ENCODE assay signal across 17 cellular contexts in the genomic region with DNA sequence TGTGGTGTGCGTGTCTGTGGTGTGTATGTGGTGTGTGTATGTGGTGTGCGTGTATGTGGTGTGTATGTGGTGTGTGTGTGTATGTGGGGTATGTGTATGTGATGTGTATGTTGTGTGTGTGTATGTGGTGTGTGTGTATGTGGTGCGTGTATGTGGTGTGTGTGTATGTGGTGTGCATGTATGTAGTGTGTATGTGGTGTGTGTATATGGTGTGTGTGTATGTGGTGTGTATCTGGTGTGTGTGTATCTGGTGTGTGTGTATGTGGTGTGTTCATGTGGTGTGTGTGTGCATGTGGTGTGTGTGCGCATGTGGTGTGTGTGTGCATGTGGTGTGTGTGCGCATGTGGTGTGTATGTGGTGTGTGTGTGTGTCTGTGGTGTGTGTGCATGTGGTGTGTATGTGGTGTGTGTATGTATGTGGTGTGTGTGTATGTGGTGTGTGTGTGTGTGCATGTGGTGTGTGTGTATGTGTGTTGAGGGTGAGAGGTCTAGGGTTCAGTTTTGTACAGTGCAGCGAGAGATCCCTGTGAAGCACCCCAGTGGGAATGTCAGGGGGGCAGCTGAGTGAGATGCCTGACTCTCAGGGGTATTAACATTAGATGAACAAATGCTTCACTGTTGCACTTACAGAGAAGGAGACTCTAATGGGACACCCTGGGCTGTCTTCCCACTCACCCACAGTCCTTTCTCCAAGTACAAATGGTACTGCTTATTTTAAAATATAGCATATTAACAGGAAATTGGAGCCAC.
DNase-seq lines count a peak whose midpoint lies in the region; ATAC-seq and TF ChIP-seq lines count a peak whose summit lies in the region.
"Had no signal": no experiment of that assay in that cellular context is flagged by ENCODE, and none has a peak within 500 bp of the region (broad histone marks: within the 10 kb centered on the region; RNA-seq: fewer than 3 reads in every experiment).

No MANE protein-coding gene starts in this region.

- H3K27me3 ChIP-seq in HCT116 (ENCODE audit: insufficient read depth, low read length): no peaks in the 10 kb centered on the region
- peaks cover 3% of the 10 kb centered on the region for H3K27me3 ChIP-seq in neutrophil
- no peaks in the 10 kb centered on the region for H3K27me3 ChIP-seq in testis
- H3K27me3 ChIP-seq: cardiac muscle cell, upper lobe of left lung had no signal

- 79 to 82% methylated on average over 6 of the region's 6 CpGs for WGBS in testis, 2 donors

- peaks cover 0 to 25% of the 10 kb centered on the region in 2 experiments; a peak in 3 of 4 replicates for H3K4me1 ChIP-seq in HCT116 (ENCODE audit: control insufficient read depth in 1 of 2, insufficient read depth in 2 of 2, low read length in 2 of 2)
- H3K4me1 ChIP-seq in neutrophil (ENCODE audit: control insufficient read depth in 1 of 2, insufficient read depth in 1 of 2, low read depth in 1 of 2, low read length in 1 of 2): peaks cover 0 to 26% of the 10 kb centered on the region in 2 experiments
- no peaks in the 10 kb centered on the region for H3K4me1 ChIP-seq in testis

- H3K4me2 ChIP-seq in HCT116 (ENCODE audit: low read length): no peak overlapping the region

- CTCF ChIA-PET in HCT116 (lab: Charles Lee): no interaction called here

- no peaks in the 10 kb centered on the region for H3K9me2 ChIP-seq in HCT116 (ENCODE audit: insufficient read depth)

- POLR2A ChIA-PET in HCT116 (lab: Charles Lee): no interaction called here

- BruUV-seq in HCT116 (replicated peaks; lab: Mats Ljungman, UMichigan): no TSS peak

- H3K4me3 ChIP-seq in HCT116 (replicated peaks in 1 of 2; ENCODE audit: low read depth in 1 of 2, low read length in 2 of 2) (no peak overlapping the region), neutrophil (ENCODE audit: low read depth in 1 of 2, low read length in 1 of 2) (peak overlapping the region in 1 of 2 experiments; percentile 4), testis (no peak overlapping the region)
- H3K4me3 ChIP-seq: cardiac muscle cell, upper lobe of left lung had no signal

- TF ChIP-seq CTCF in HCT116 (IDR thresholded peaks at IDR 0.05 in 2 of 3, conservative IDR thresholded peaks at IDR 0.05 in 1 of 3; ENCODE audit: borderline replicate concordance in 1 of 3, insufficient read depth in 1 of 3, low read depth in 2 of 3, low read length in 2 of 3): no peak
- no peak for TF ChIP-seq CTCF in neutrophil (IDR thresholded peaks at IDR 0.05)
- TF ChIP-seq CTCF in testis (IDR thresholded peaks at IDR 0.05): no peak

- no peak overlapping the region for H2AFZ ChIP-seq in HCT116 (ENCODE audit: low read depth, low read length, poor library complexity, severe bottlenecking)

- no peaks in the 10 kb centered on the region for H4K20me1 ChIP-seq in HCT116 (ENCODE audit: insufficient read depth)

- DNase-seq in NCI-H82 (lab: John Stamatoyannopoulos, UW) (peak; percentile 19), NCI-H82 treated with DMSO at 0.1 percent for 48 hours (lab: John Stamatoyannopoulos, UW; ENCODE audit: unreplicated experiment) (no peak), HCT116 (ENCODE audit: low read depth, low spot score) (no peak), SW480 (ENCODE audit: low spot score) (peak; percentile 55), testis (no peak)
- DNase-seq: CD8-positive, alpha-beta memory T cell; NCI-H146; NCI-H446; right cardiac atrium; stimulated activated naive CD4-positive, alpha-beta T cell treated with Interleukin-2 at 50 U/mL for 16 hours; upper lobe of left lung; WERI-Rb-1 had no signal

- H3K9me3 ChIP-seq in HCT116 (ENCODE audit: control insufficient read depth in 1 of 2, insufficient read depth in 1 of 2, low read depth in 1 of 2, low read length in 2 of 2) (peaks cover 0 to 10% of the 10 kb centered on the region in 2 experiments; a peak in 1 of 4 replicates), neutrophil (no peaks in the 10 kb centered on the region), testis (no peaks in the 10 kb centered on the region)
- H3K9me3 ChIP-seq: upper lobe of left lung had no signal

- H3K79me2 ChIP-seq in HCT116 (ENCODE audit: insufficient read depth, low read length): no peaks in the 10 kb centered on the region

- no peak for ATAC-seq in HCT116
- ATAC-seq in HG03521 (IDR thresholded peaks at IDR 0.05; ENCODE audit: unreplicated experiment): no peak
- ATAC-seq in HG02798 (IDR thresholded peaks at IDR 0.05; ENCODE audit: poor library complexity, unreplicated experiment): no peak
- ATAC-seq: Right ventricle myocardium inferior had no signal

- no peak for TF ChIP-seq RAD21 in HCT116 (IDR thresholded peaks at IDR 0.05; ENCODE audit: low read depth)

- no peak overlapping the region for H3K9ac ChIP-seq in HCT116 (ENCODE audit: low read length)

- intact Hi-C loops in HCT116 (cut with micrococcal nuclease) (no loop called here), testis (cut with DNase I; ENCODE audit: low total_unique reads) (no loop called here)

- no peak for TF ChIP-seq POLR2A in HCT116 (IDR thresholded peaks at IDR 0.05; ENCODE audit: borderline replicate concordance, extremely low read depth, insufficient read depth, insufficient read length)
- no peak for TF ChIP-seq POLR2A in testis (IDR thresholded peaks at IDR 0.05)

- H3K27ac ChIP-seq in HCT116 (ENCODE audit: low read depth, low read length): peak overlapping the region; percentile 3; the same call in 1 of the 2 replicates
- peak overlapping the region; percentile 81 for H3K27ac ChIP-seq in neutrophil
- no peak overlapping the region for H3K27ac ChIP-seq in testis
- H3K27ac ChIP-seq: cardiac muscle cell, upper lobe of left lung, WERI-Rb-1 had no signal

- RAD21 ChIA-PET in HCT116 (lab: Charles Lee; ENCODE audit: low non-redundant PET in 1 of 2, low total read pairs in 2 of 2, uncharacterized antibody in 2 of 2, unreplicated experiment in 2 of 2): no interaction called here

- H3K36me3 ChIP-seq in HCT116 (ENCODE audit: control insufficient read depth in 1 of 2, insufficient read depth in 2 of 2, low read length in 2 of 2) (no peaks in the 10 kb centered on the region), neutrophil (no peaks in the 10 kb centered on the region), testis (ENCODE audit: low read depth, missing control alignments) (no peaks in the 10 kb centered on the region)
- H3K36me3 ChIP-seq: cardiac muscle cell, upper lobe of left lung, WERI-Rb-1 had no signal

TF ChIP-seq in HCT116, 20 proteins besides CTCF, POLR2A, EP300 and RAD21:
- TF ChIP-seq YY1 (IDR thresholded peaks at IDR 0.05; ENCODE audit: extremely low read depth, insufficient replicate concordance, low read depth, low read length) (no peak), ZBTB33 (IDR thresholded peaks at IDR 0.05; ENCODE audit: extremely low read depth, insufficient replicate concordance, low read length) (no peak), ZNF274 (IDR thresholded peaks at IDR 0.05; ENCODE audit: low read depth, low read length) (no peak), SIN3A (IDR thresholded peaks at IDR 0.05; ENCODE audit: low read depth) (no peak), ZFX (IDR thresholded peaks at IDR 0.05) (no peak), FOSL1 (IDR thresholded peaks at IDR 0.05; ENCODE audit: low read depth) (no peak), EZH2phosphoT487 (IDR thresholded peaks at IDR 0.05; ENCODE audit: borderline replicate concordance) (no peak), CBX3 (IDR thresholded peaks at IDR 0.05; ENCODE audit: low read depth) (no peak), SP1 (IDR thresholded peaks at IDR 0.05; ENCODE audit: low read depth) (no peak), SRF (IDR thresholded peaks at IDR 0.05; ENCODE audit: low read depth) (no peak), EGR1 (IDR thresholded peaks at IDR 0.05; ENCODE audit: low read depth) (no peak), JUND (IDR thresholded peaks at IDR 0.05) (no peak)
- TF ChIP-seq, protein P1, sequence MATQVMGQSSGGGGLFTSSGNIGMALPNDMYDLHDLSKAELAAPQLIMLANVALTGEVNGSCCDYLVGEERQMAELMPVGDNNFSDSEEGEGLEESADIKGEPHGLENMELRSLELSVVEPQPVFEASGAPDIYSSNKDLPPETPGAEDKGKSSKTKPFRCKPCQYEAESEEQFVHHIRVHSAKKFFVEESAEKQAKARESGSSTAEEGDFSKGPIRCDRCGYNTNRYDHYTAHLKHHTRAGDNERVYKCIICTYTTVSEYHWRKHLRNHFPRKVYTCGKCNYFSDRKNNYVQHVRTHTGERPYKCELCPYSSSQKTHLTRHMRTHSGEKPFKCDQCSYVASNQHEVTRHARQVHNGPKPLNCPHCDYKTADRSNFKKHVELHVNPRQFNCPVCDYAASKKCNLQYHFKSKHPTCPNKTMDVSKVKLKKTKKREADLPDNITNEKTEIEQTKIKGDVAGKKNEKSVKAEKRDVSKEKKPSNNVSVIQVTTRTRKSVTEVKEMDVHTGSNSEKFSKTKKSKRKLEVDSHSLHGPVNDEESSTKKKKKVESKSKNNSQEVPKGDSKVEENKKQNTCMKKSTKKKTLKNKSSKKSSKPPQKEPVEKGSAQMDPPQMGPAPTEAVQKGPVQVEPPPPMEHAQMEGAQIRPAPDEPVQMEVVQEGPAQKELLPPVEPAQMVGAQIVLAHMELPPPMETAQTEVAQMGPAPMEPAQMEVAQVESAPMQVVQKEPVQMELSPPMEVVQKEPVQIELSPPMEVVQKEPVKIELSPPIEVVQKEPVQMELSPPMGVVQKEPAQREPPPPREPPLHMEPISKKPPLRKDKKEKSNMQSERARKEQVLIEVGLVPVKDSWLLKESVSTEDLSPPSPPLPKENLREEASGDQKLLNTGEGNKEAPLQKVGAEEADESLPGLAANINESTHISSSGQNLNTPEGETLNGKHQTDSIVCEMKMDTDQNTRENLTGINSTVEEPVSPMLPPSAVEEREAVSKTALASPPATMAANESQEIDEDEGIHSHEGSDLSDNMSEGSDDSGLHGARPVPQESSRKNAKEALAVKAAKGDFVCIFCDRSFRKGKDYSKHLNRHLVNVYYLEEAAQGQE (IDR thresholded peaks at IDR 0.05; ENCODE audit: low read depth): no peak

Comparison
In these comparisons a context has a peak if more than half of its experiments do, and no peak if none do; other contexts are left out.
1. DNase-seq: peak in NCI-H82 (single experiment) and SW480 (single experiment); none in NCI-H82 treated with DMSO at 0.1 percent for 48 hours (single experiment), HCT116 (single experiment) and testis (single experiment).
2. H3K27ac ChIP-seq: peak in HCT116 (single experiment) and neutrophil (single experiment); none in testis (0 of 2).